1 cellular context compared by ENCODE assay signal in the genomic region with DNA sequence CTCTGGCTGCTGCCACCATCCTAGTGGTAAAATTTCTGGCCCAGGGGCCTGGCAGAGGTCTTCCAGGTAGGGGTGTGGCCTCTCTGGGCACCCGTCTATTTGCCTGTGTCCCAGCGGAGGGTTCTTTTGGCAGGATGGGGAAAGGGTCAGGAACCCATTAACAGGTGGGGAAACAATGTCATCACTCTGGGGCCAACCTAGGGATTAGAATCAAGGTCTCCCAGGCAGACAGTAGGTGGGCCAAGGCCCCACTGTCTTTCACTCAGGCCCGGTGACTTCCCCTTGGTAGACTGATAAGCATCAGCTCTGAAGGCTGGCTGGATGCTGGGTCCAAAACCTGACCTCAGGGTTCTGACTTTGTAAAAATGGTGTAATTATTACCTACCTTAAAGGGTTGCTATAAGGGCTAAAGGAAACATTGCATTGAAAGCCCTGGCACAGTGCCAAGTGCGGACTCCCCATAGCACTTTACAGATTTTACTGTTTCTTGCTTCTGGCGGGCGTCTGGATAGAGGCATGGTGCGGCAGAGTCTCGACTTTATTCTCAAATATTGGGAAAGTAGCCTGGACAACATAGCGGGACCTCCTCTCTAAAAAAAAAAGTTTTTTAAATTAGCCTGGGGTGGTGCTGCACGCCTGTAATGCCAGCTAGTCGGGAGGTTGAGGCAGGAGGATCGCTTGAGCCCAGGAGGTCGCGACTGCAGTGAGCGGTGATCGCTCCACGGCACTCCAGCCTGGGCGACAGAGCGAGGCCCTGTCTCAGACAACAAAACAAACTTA.
TF ChIP-seq lines count a peak whose summit lies in the region.

No MANE protein-coding gene starts in this region.

TF ChIP-seq in HepG2, 621 proteins besides CTCF, POLR2A, EP300 and RAD21 (continued from another document and continues in another):
- TF ChIP-seq, protein P1, sequence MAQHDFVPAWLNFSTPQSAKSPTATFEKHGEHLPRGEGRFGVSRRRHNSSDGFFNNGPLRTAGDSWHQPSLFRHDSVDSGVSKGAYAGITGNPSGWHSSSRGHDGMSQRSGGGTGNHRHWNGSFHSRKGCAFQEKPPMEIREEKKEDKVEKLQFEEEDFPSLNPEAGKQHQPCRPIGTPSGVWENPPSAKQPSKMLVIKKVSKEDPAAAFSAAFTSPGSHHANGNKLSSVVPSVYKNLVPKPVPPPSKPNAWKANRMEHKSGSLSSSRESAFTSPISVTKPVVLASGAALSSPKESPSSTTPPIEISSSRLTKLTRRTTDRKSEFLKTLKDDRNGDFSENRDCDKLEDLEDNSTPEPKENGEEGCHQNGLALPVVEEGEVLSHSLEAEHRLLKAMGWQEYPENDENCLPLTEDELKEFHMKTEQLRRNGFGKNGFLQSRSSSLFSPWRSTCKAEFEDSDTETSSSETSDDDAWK (CRISPR knock-in tag; IDR thresholded peaks at IDR 0.05) = no peak
- peak; percentile 58; the same call in 1 of the 2 replicates for TF ChIP-seq TCF7 (IDR thresholded peaks at IDR 0.05; ENCODE audit: low read depth)
- TF ChIP-seq ZNF841 (CRISPR knock-in tag; IDR thresholded peaks at IDR 0.05; ENCODE audit: borderline replicate concordance) = no peak
- peak; percentile 94; the same call in 1 of the 2 replicates for TF ChIP-seq GTF2F1 (IDR thresholded peaks at IDR 0.05; ENCODE audit: low read length)
- TF ChIP-seq POGZ (CRISPR knock-in tag; IDR thresholded peaks at IDR 0.05) = no peak
- TF ChIP-seq NFYC (CRISPR knock-in tag; IDR thresholded peaks at IDR 0.05) = no peak
- TF ChIP-seq RFX3 (CRISPR knock-in tag; IDR thresholded peaks at IDR 0.05) = no peak
- TF ChIP-seq ZNF10 (CRISPR knock-in tag; IDR thresholded peaks at IDR 0.05; ENCODE audit: borderline replicate concordance, low read depth) = no peak
- 0 out of 2 replicates have a peak, but pooled peaks have one; percentile 11 for TF ChIP-seq ARNT2 (CRISPR knock-in tag; IDR thresholded peaks at IDR 0.05; ENCODE audit: low read depth)
- TF ChIP-seq, protein P2, sequence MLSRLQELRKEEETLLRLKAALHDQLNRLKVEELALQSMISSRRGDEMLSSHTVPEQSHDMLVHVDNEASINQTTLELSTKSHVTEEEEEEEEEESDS (CRISPR knock-in tag; IDR thresholded peaks at IDR 0.05; ENCODE audit: borderline replicate concordance) = no peak
- TF ChIP-seq, protein P3, sequence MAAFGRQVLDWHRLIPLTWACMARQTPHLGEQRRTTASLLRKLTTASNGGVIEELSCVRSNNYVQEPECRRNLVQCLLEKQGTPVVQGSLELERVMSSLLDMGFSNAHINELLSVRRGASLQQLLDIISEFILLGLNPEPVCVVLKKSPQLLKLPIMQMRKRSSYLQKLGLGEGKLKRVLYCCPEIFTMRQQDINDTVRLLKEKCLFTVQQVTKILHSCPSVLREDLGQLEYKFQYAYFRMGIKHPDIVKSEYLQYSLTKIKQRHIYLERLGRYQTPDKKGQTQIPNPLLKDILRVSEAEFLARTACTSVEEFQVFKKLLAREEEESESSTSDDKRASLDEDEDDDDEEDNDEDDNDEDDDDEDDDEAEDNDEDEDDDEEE (CRISPR knock-in tag; IDR thresholded peaks at IDR 0.05) = peak; percentile 54; the same call in 1 of the 2 replicates
- TF ChIP-seq NCOR1 (IDR thresholded peaks at IDR 0.05; ENCODE audit: borderline replicate concordance, low read length) = peak; percentile 72; the same call in 1 of the 2 replicates
- TF ChIP-seq, protein P4, sequence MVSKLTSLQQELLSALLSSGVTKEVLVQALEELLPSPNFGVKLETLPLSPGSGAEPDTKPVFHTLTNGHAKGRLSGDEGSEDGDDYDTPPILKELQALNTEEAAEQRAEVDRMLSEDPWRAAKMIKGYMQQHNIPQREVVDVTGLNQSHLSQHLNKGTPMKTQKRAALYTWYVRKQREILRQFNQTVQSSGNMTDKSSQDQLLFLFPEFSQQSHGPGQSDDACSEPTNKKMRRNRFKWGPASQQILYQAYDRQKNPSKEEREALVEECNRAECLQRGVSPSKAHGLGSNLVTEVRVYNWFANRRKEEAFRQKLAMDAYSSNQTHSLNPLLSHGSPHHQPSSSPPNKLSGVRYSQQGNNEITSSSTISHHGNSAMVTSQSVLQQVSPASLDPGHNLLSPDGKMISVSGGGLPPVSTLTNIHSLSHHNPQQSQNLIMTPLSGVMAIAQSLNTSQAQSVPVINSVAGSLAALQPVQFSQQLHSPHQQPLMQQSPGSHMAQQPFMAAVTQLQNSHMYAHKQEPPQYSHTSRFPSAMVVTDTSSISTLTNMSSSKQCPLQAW (CRISPR knock-in tag; IDR thresholded peaks at IDR 0.05) = 0 out of 2 replicates have a peak, but pooled peaks have one; percentile 44
- TF ChIP-seq POLR2G (IDR thresholded peaks at IDR 0.05; ENCODE audit: low read depth, low read length) = peak; percentile 29
- TF ChIP-seq ZNF468 (CRISPR knock-in tag; IDR thresholded peaks at IDR 0.05) = 0 out of 2 replicates have a peak, but pooled peaks have one; percentile 39
- no peak for TF ChIP-seq FOXK2 (IDR thresholded peaks at IDR 0.05)
- no peak for TF ChIP-seq ZNF3 (CRISPR knock-in tag; IDR thresholded peaks at IDR 0.05)
- peak; percentile 45; the same call in 1 of the 2 replicates for TF ChIP-seq ZNF782 (CRISPR knock-in tag; IDR thresholded peaks at IDR 0.05; ENCODE audit: borderline replicate concordance)
- no peak for TF ChIP-seq ZNF256 (CRISPR knock-in tag; conservative IDR thresholded peaks at IDR 0.05)
- TF ChIP-seq SATB2 (CRISPR knock-in tag; IDR thresholded peaks at IDR 0.05) = no peak
- TF ChIP-seq ZNF136 (CRISPR knock-in tag; IDR thresholded peaks at IDR 0.05; ENCODE audit: low read depth) = no peak; the same call in 1 of the 2 replicates
- TF ChIP-seq KMT2B (CRISPR knock-in tag; IDR thresholded peaks at IDR 0.05) = 0 out of 2 replicates have a peak, but pooled peaks have one; percentile 33
- 0 out of 2 replicates have a peak, but pooled peaks have one; percentile 12 for TF ChIP-seq KLF11 (CRISPR knock-in tag; IDR thresholded peaks at IDR 0.05)
- TF ChIP-seq CENPT (CRISPR knock-in tag; IDR thresholded peaks at IDR 0.05; ENCODE audit: low read depth) = 0 out of 2 replicates have a peak, but pooled peaks have one; percentile 34
- TF ChIP-seq, protein P5, sequence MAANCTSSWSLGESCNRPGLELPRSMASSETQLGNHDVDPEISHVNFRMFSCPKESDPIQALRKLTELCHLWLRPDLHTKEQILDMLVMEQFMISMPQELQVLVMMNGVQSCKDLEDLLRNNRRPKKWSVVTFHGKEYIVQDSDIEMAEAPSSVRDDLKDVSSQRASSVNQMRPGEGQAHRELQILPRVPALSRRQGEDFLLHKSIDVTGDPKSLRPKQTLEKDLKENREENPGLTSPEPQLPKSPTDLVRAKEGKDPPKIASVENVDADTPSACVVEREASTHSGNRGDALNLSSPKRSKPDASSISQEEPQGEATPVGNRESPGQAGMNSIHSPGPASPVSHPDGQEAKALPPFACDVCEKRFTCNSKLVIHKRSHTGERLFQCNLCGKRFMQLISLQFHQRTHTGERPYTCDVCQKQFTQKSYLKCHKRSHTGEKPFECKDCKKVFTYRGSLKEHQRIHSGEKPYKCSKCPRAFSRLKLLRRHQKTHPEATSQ (CRISPR knock-in tag; IDR thresholded peaks at IDR 0.05; ENCODE audit: borderline replicate concordance) = no peak
- no peak for TF ChIP-seq PCBP1 (IDR thresholded peaks at IDR 0.05; ENCODE audit: borderline replicate concordance, low read depth, low read length)
- no peak for TF ChIP-seq ZSCAN9 (CRISPR knock-in tag; IDR thresholded peaks at IDR 0.05; ENCODE audit: borderline replicate concordance)
- TF ChIP-seq ZNF788 (CRISPR knock-in tag; IDR thresholded peaks at IDR 0.05; ENCODE audit: borderline replicate concordance) = 0 out of 2 replicates have a peak, but pooled peaks have one; percentile 17
- no peak for TF ChIP-seq JARID2 (CRISPR knock-in tag; IDR thresholded peaks at IDR 0.05; ENCODE audit: insufficient replicate concordance)
- peak; percentile 16; the same call in 1 of the 2 replicates for TF ChIP-seq ZNF614 (CRISPR knock-in tag; IDR thresholded peaks at IDR 0.05; ENCODE audit: borderline replicate concordance)
- TF ChIP-seq ZNF891 (CRISPR knock-in tag; IDR thresholded peaks at IDR 0.05) = no peak
- TF ChIP-seq ZSCAN30 (CRISPR knock-in tag; IDR thresholded peaks at IDR 0.05) = peak; percentile 4; the same call in 1 of the 2 replicates
- TF ChIP-seq, protein P6, sequence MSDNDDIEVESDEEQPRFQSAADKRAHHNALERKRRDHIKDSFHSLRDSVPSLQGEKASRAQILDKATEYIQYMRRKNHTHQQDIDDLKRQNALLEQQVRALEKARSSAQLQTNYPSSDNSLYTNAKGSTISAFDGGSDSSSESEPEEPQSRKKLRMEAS (IDR thresholded peaks at IDR 0.05) = 0 out of 2 replicates have a peak, but pooled peaks have one; percentile 24
- TF ChIP-seq, protein P7, sequence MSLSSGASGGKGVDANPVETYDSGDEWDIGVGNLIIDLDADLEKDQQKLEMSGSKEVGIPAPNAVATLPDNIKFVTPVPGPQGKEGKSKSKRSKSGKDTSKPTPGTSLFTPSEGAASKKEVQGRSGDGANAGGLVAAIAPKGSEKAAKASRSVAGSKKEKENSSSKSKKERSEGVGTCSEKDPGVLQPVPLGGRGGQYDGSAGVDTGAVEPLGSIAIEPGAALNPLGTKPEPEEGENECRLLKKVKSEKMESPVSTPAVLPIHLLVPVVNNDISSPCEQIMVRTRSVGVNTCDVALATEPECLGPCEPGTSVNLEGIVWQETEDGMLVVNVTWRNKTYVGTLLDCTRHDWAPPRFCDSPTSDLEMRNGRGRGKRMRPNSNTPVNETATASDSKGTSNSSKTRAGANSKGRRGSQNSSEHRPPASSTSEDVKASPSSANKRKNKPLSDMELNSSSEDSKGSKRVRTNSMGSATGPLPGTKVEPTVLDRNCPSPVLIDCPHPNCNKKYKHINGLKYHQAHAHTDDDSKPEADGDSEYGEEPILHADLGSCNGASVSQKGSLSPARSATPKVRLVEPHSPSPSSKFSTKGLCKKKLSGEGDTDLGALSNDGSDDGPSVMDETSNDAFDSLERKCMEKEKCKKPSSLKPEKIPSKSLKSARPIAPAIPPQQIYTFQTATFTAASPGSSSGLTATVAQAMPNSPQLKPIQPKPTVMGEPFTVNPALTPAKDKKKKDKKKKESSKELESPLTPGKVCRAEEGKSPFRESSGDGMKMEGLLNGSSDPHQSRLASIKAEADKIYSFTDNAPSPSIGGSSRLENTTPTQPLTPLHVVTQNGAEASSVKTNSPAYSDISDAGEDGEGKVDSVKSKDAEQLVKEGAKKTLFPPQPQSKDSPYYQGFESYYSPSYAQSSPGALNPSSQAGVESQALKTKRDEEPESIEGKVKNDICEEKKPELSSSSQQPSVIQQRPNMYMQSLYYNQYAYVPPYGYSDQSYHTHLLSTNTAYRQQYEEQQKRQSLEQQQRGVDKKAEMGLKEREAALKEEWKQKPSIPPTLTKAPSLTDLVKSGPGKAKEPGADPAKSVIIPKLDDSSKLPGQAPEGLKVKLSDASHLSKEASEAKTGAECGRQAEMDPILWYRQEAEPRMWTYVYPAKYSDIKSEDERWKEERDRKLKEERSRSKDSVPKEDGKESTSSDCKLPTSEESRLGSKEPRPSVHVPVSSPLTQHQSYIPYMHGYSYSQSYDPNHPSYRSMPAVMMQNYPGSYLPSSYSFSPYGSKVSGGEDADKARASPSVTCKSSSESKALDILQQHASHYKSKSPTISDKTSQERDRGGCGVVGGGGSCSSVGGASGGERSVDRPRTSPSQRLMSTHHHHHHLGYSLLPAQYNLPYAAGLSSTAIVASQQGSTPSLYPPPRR (CRISPR knock-in tag; IDR thresholded peaks at IDR 0.05; ENCODE audit: borderline replicate concordance) = peak; percentile 71; the same call in 1 of the 2 replicates
- TF ChIP-seq ZNF296 (CRISPR knock-in tag; conservative IDR thresholded peaks at IDR 0.05) = no peak
- TF ChIP-seq CEBPB (IDR thresholded peaks at IDR 0.05; ENCODE audit: borderline replicate concordance, low read depth, low read length) = peak; percentile 6; the same call in 1 of the 2 replicates
- TF ChIP-seq, protein P8, sequence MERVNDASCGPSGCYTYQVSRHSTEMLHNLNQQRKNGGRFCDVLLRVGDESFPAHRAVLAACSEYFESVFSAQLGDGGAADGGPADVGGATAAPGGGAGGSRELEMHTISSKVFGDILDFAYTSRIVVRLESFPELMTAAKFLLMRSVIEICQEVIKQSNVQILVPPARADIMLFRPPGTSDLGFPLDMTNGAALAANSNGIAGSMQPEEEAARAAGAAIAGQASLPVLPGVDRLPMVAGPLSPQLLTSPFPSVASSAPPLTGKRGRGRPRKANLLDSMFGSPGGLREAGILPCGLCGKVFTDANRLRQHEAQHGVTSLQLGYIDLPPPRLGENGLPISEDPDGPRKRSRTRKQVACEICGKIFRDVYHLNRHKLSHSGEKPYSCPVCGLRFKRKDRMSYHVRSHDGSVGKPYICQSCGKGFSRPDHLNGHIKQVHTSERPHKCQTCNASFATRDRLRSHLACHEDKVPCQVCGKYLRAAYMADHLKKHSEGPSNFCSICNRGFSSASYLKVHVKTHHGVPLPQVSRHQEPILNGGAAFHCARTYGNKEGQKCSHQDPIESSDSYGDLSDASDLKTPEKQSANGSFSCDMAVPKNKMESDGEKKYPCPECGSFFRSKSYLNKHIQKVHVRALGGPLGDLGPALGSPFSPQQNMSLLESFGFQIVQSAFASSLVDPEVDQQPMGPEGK (CRISPR knock-in tag; IDR thresholded peaks at IDR 0.05) = peak; percentile 70; the same call in 1 of the 2 replicates
- TF ChIP-seq, protein P9, sequence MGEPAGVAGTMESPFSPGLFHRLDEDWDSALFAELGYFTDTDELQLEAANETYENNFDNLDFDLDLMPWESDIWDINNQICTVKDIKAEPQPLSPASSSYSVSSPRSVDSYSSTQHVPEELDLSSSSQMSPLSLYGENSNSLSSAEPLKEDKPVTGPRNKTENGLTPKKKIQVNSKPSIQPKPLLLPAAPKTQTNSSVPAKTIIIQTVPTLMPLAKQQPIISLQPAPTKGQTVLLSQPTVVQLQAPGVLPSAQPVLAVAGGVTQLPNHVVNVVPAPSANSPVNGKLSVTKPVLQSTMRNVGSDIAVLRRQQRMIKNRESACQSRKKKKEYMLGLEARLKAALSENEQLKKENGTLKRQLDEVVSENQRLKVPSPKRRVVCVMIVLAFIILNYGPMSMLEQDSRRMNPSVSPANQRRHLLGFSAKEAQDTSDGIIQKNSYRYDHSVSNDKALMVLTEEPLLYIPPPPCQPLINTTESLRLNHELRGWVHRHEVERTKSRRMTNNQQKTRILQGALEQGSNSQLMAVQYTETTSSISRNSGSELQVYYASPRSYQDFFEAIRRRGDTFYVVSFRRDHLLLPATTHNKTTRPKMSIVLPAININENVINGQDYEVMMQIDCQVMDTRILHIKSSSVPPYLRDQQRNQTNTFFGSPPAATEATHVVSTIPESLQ (CRISPR knock-in tag; conservative IDR thresholded peaks at IDR 0.05) = no peak
- peak; percentile 24; the same call in 1 of the 2 replicates for TF ChIP-seq SOX5 (CRISPR knock-in tag; IDR thresholded peaks at IDR 0.05; ENCODE audit: borderline replicate concordance)
- no peak for TF ChIP-seq TOE1 (CRISPR knock-in tag; IDR thresholded peaks at IDR 0.05)
- peak; percentile 52; the same call in 1 of the 2 replicates for TF ChIP-seq BCL6 (CRISPR knock-in tag; IDR thresholded peaks at IDR 0.05)
- TF ChIP-seq ZBTB1 (CRISPR knock-in tag; IDR thresholded peaks at IDR 0.05; ENCODE audit: borderline replicate concordance) = no peak
- no peak for TF ChIP-seq SMAD1 (CRISPR knock-in tag; IDR thresholded peaks at IDR 0.05; ENCODE audit: borderline replicate concordance, low read depth)
- TF ChIP-seq RARA (CRISPR knock-in tag; IDR thresholded peaks at IDR 0.05) = peak; percentile 74; the same call in 1 of the 2 replicates
- peak; percentile 25; the same call in 1 of the 2 replicates for TF ChIP-seq FOXK1 (CRISPR knock-in tag; IDR thresholded peaks at IDR 0.05; ENCODE audit: borderline replicate concordance, low read depth)
- no peak for TF ChIP-seq SIX1 (CRISPR knock-in tag; IDR thresholded peaks at IDR 0.05; ENCODE audit: borderline replicate concordance)
- TF ChIP-seq GATAD1 (CRISPR knock-in tag; IDR thresholded peaks at IDR 0.05) = peak; percentile 21; the same call in 1 of the 2 replicates
- no peak for TF ChIP-seq TBL1XR1 (IDR thresholded peaks at IDR 0.05; ENCODE audit: borderline replicate concordance, low read length, partially characterized antibody)
- TF ChIP-seq ZNF264 (CRISPR knock-in tag; IDR thresholded peaks at IDR 0.05) = no peak
